In the genomic region with DNA sequence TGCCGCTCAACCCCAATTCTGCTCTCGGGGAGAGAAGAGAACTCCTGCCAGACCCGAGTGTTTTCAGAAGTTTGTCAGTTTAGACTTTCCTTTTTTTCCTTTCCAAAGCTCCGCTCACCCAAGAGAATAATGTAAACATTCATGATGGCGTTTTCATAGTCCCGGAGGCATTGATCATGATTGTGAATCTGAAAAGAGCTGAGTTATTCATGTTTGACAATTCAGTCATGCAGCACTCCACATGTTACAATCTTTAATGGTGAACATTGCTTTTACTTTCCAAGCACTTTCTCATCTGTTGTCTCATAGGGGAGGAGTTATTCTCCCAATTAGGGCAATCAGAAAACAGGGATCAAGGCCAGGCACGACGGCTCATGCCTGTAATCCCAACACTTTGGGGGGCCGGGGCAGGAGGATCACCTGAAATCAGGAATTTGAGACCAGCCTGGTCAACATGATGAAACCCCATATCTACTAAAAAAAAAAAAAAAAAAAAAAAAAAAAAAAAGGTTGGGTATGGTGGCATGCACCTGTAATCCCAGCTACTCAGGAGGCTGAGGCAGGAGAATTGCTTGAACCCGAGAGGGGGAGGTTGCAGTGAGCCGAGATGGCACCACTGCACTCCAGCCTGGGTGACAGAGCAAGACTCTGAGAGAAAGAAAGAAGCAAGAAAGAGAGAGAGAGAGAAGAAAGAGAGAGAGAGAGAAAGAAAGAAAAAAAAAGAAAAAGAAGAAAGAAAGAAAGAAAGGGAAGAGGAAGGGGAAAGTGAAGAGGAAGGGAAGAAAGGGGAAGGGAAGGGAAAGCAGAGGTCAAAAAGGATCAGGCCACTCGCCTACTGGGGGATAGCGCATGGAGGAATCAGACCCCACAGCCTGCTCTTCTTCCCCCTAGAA, we compare ENCODE assay signal across 8 cellular contexts.
DNase-seq lines count a peak whose midpoint lies in the region; ATAC-seq, FAIRE-seq and TF ChIP-seq lines count a peak whose summit lies in the region.

No MANE protein-coding gene starts in this region.

- FAIRE-seq in GM12892 (lab: Jason Lieb, UNC) = no peak

- H3K79me1 ChIP-seq in neuronal stem cell (ENCODE audit: low read depth, low read length) = no peaks in the 10 kb centered on the region

- TF ChIP-seq EP300 in esophagus muscularis mucosa (IDR thresholded peaks at IDR 0.05) = no peak

- H3K4me2 ChIP-seq in BLaER1 treated with 17β-estradiol and CSF1 and Interleukin-3, amounts not matched to agents 10 nM and 100 nM = peak overlapping the region; percentile 85 to 98 (median 93)
- H3K4me2 ChIP-seq in neuronal stem cell (ENCODE audit: insufficient read depth, low read length, poor library complexity, severe bottlenecking) = peak overlapping the region; percentile 73

- no peak overlapping the region for H4K91ac ChIP-seq in neuronal stem cell (ENCODE audit: low read depth, low read length, poor library complexity)

- H2BK15ac ChIP-seq in neuronal stem cell (ENCODE audit: low read length) = no peak overlapping the region

- H3K9me3 ChIP-seq in BLaER1 treated with 17β-estradiol and CSF1 and Interleukin-3, amounts not matched to agents 10 nM and 100 nM (replicated peaks in 1 of 11) = no peaks in the 10 kb centered on the region
- H3K9me3 ChIP-seq in SK-N-MC (ENCODE audit: low read depth, low read length) (no peaks in the 10 kb centered on the region), esophagus muscularis mucosa (no peaks in the 10 kb centered on the region), neuronal stem cell (replicated peaks in 1 of 2; ENCODE audit: control insufficient read depth in 2 of 2, insufficient read depth in 1 of 2, low read depth in 1 of 2, low read length in 2 of 2) (no peaks in the 10 kb centered on the region), WERI-Rb-1 (ENCODE audit: severe bottlenecking) (no peaks in the 10 kb centered on the region)

- no peak for ATAC-seq in HG02642 (IDR thresholded peaks at IDR 0.05; ENCODE audit: poor library complexity, unreplicated experiment)

- no peak overlapping the region for H3K14ac ChIP-seq in neuronal stem cell (ENCODE audit: low read length)

- no peak for TF ChIP-seq POLR2A in esophagus muscularis mucosa (IDR thresholded peaks at IDR 0.05; ENCODE audit: low read depth)
- no peak for TF ChIP-seq POLR2A in GM12892 (IDR thresholded peaks at IDR 0.05; ENCODE audit: low read depth, low read length)

- no peak overlapping the region for H2AFZ ChIP-seq in neuronal stem cell (ENCODE audit: low read length)

- DNase-seq in SK-N-MC (ENCODE audit: low read depth, low spot score) (no peak), esophagus muscularis mucosa (ENCODE audit: extremely low spot score) (no peak), neuronal stem cell (ENCODE audit: low spot score) (no peak), WERI-Rb-1 (no peak), DMS53 treated with DMSO at 0.1 percent for 48 hours (lab: John Stamatoyannopoulos, UW; ENCODE audit: unreplicated experiment) (no peak), GM12892 (ENCODE audit: insufficient read length) (no peak)

- peaks cover 25 to 84% (median 38%) of the 10 kb centered on the region in 11 experiments for H3K27me3 ChIP-seq in BLaER1 treated with 17β-estradiol and CSF1 and Interleukin-3, amounts not matched to agents 10 nM and 100 nM
- H3K27me3 ChIP-seq in esophagus muscularis mucosa (no peaks in the 10 kb centered on the region), neuronal stem cell (ENCODE audit: control insufficient read depth in 3 of 3, insufficient read depth in 3 of 3, low read depth in 1 of 3, low read length in 3 of 3) (peaks cover 0 to 18% (median 4%) of the 10 kb centered on the region in 3 experiments), WERI-Rb-1 (ENCODE audit: insufficient read depth, low read depth, severe bottlenecking) (no peaks in the 10 kb centered on the region)

- peak overlapping the region; percentile 6 to 58 (median 44); a peak in 17 of 22 replicates for H3K9ac ChIP-seq in BLaER1 treated with 17β-estradiol and CSF1 and Interleukin-3, amounts not matched to agents 10 nM and 100 nM
- H3K9ac ChIP-seq in SK-N-MC (ENCODE audit: insufficient read length) (no peak overlapping the region), neuronal stem cell (ENCODE audit: low read depth, low read length, poor library complexity) (no peak overlapping the region)

- no peak overlapping the region for H2BK5ac ChIP-seq in neuronal stem cell (ENCODE audit: low read length)

- H2AK5ac ChIP-seq in neuronal stem cell (ENCODE audit: low read depth, low read length) = peak overlapping the region; percentile 3

- no peak overlapping the region for H3K23ac ChIP-seq in neuronal stem cell (ENCODE audit: low read depth, low read length, poor library complexity)

- H3K36me3 ChIP-seq in BLaER1 treated with 17β-estradiol and CSF1 and Interleukin-3, amounts not matched to agents 10 nM and 100 nM = no peaks in the 10 kb centered on the region
- H3K36me3 ChIP-seq in SK-N-MC (ENCODE audit: insufficient read depth, low read length) (no peaks in the 10 kb centered on the region), esophagus muscularis mucosa (no peaks in the 10 kb centered on the region), neuronal stem cell (replicated peaks in 1 of 2; ENCODE audit: control insufficient read depth in 2 of 2, insufficient read depth in 2 of 2, low read length in 2 of 2) (no peaks in the 10 kb centered on the region), WERI-Rb-1 (no peaks in the 10 kb centered on the region)

- H3K4me1 ChIP-seq in BLaER1 treated with 17β-estradiol and CSF1 and Interleukin-3, amounts not matched to agents 10 nM and 100 nM = peaks cover 31 to 65% (median 50%) of the 10 kb centered on the region in 10 experiments
- H3K4me1 ChIP-seq in esophagus muscularis mucosa (peaks cover 4 to 16% (median 10%) of the 10 kb centered on the region in 4 donors), neuronal stem cell (ENCODE audit: control insufficient read depth in 2 of 2, insufficient read depth in 1 of 2, low read depth in 1 of 2, low read length in 2 of 2) (peaks cover 14 to 17% of the 10 kb centered on the region in 2 donors)

- no peak overlapping the region for H3K27ac ChIP-seq in BLaER1 treated with 17β-estradiol and CSF1 and Interleukin-3, amounts not matched to agents 10 nM and 100 nM
- H3K27ac ChIP-seq in SK-N-MC = no peak overlapping the region
- peak overlapping the region; percentile 72 to 81 (median 79) for H3K27ac ChIP-seq in esophagus muscularis mucosa (replicated peaks in 1 of 4)
- no peak overlapping the region for H3K27ac ChIP-seq in neuronal stem cell (replicated peaks; ENCODE audit: low read length)
- H3K27ac ChIP-seq in WERI-Rb-1 = no peak overlapping the region

- H3K4me3 ChIP-seq in BLaER1 treated with 17β-estradiol and CSF1 and Interleukin-3, amounts not matched to agents 10 nM and 100 nM = peak overlapping the region; percentile 35 to 67 (median 51)
- H3K4me3 ChIP-seq in SK-N-MC (peak overlapping the region; percentile 50; the same call in 1 of the 2 replicates), esophagus muscularis mucosa (peak overlapping the region; percentile 52 to 67 (median 62)), neuronal stem cell (ENCODE audit: low read length in 2 of 2) (peak overlapping the region in 1 of 2 donors; percentile 78), WERI-Rb-1 (ENCODE audit: low read depth, low read length) (no peak overlapping the region)

- 46% methylated on average over 13 of the region's 13 CpGs for WGBS in esophagus muscularis mucosa
- WGBS in neuronal stem cell (ENCODE audit: extremely low coverage in 2 of 2, insufficient read length in 2 of 2, insufficient replicate concordance in 1 of 2), 2 donors = no CpG with 5 or more reads among the region's 13 CpGs

- TF ChIP-seq CTCF in esophagus muscularis mucosa (IDR thresholded peaks at IDR 0.05) (no peak), WERI-Rb-1 (IDR thresholded peaks at IDR 0.05; ENCODE audit: low read depth, low read length) (no peak)

- H2BK120ac ChIP-seq in neuronal stem cell (ENCODE audit: low read depth, low read length) = no peak overlapping the region

- intact Hi-C loops in esophagus muscularis mucosa (cut with DNase I) = no loop called here

- H4K8ac ChIP-seq in neuronal stem cell (ENCODE audit: low read depth, low read length) = no peak overlapping the region

- peak overlapping the region; percentile 76 for H3K18ac ChIP-seq in neuronal stem cell (ENCODE audit: low read length)

- peaks cover 0 to 13% (median 0%) of the 10 kb centered on the region in 11 experiments; a peak in 6 of 22 replicates for H4K20me1 ChIP-seq in BLaER1 treated with 17β-estradiol and CSF1 and Interleukin-3, amounts not matched to agents 10 nM and 100 nM

- H3K4ac ChIP-seq in neuronal stem cell (ENCODE audit: low read length) = no peak overlapping the region

- no peak overlapping the region for H2BK12ac ChIP-seq in neuronal stem cell (ENCODE audit: low read length)

Comparison
In these comparisons a context has a peak if more than half of its experiments do, and no peak if none do; other contexts are left out.
1. H3K27ac ChIP-seq: peak in esophagus muscularis mucosa (4 of 4); none in BLaER1 treated with 17β-estradiol and CSF1 and Interleukin-3, amounts not matched to agents 10 nM and 100 nM (0 of 11), SK-N-MC (single experiment), neuronal stem cell (single experiment) and WERI-Rb-1 (single experiment).
2. H3K9ac ChIP-seq: peak in BLaER1 treated with 17β-estradiol and CSF1 and Interleukin-3, amounts not matched to agents 10 nM and 100 nM (11 of 11); none in SK-N-MC (single experiment) and neuronal stem cell (single experiment).